In genomic region chr2:38685116-38685735, GRCh38 we compare ENCODE assay signal across 13 cellular contexts. TPM values are rescaled to one million over a fixed set of nuclear protein-coding genes. Genes with fewer than 3 reads are reported as not detected.
A peak's percentile ranks its signal among the peaks of the same experiment; 100 is the strongest.
DNase-seq lines count a peak whose midpoint lies in the region; ATAC-seq and TF ChIP-seq lines count a peak whose summit lies in the region.
"Had no signal": no experiment of that assay in that cellular context is flagged by ENCODE, and none has a peak within 500 bp of the region (broad histone marks: within the 10 kb centered on the region; RNA-seq: fewer than 3 reads in every experiment).

No MANE protein-coding gene starts in this region.

- H3K27me3 Mint-ChIP-seq in activated naive CD8-positive, alpha-beta T cell, result no peaks in the 10 kb centered on the region
- no peaks in the 10 kb centered on the region for H3K27me3 Mint-ChIP-seq in activated naive CD8-positive, alpha-beta T cell treated with anti-CD3 and anti-CD28 coated beads for 36 hours
- H3K27me3 Mint-ChIP-seq: naive thymus-derived CD4-positive, alpha-beta T cell had no signal

- H2AFZ ChIP-seq in hepatocyte, result no peak overlapping the region

- H3K9ac ChIP-seq in SK-N-MC (ENCODE audit: insufficient read length), result no peak overlapping the region

- H4K20me1 ChIP-seq in hepatocyte (ENCODE audit: insufficient read depth, poor library complexity, severe bottlenecking), result no peaks in the 10 kb centered on the region

- WGBS in hepatocyte (ENCODE audit: low lambda C conversion rate, missing lambda C conversion rate), result 88% methylated on average over 3 of the region's 3 CpGs

- H3K4me3 ChIP-seq in SK-N-MC (no peak overlapping the region), fibroblast of mammary gland (ENCODE audit: control insufficient read depth, low read depth, low read length) (no peak overlapping the region), tibial artery (no peak overlapping the region), hepatocyte (no peak overlapping the region)

- H3K9me2 ChIP-seq in hepatocyte (replicated peaks; ENCODE audit: insufficient read depth), result no peaks in the 10 kb centered on the region

- no peaks in the 10 kb centered on the region for H3K9me3 ChIP-seq in SK-N-MC (ENCODE audit: low read depth, low read length)
- H3K9me3 ChIP-seq in tibial artery, result no peaks in the 10 kb centered on the region
- no peaks in the 10 kb centered on the region for H3K9me3 ChIP-seq in hepatocyte (ENCODE audit: low read depth)

- H3K4me2 ChIP-seq in hepatocyte, result no peak overlapping the region

- H3K36me3 ChIP-seq in SK-N-MC (ENCODE audit: insufficient read depth, low read length) (no peaks in the 10 kb centered on the region), tibial artery (peaks cover 31 to 44% (median 33%) of the 10 kb centered on the region in 3 donors), hepatocyte (replicated peaks; ENCODE audit: insufficient read depth, low read depth) (no peaks in the 10 kb centered on the region)

- TF ChIP-seq CTCF in fibroblast of mammary gland (conservative IDR thresholded peaks at IDR 0.05; ENCODE audit: control insufficient read depth, insufficient read depth, low read depth, low read length), result no peak
- TF ChIP-seq CTCF in tibial artery (IDR thresholded peaks at IDR 0.05), result no peak
- TF ChIP-seq CTCF in hepatocyte (IDR thresholded peaks at IDR 0.05; ENCODE audit: poor library complexity), result no peak

- ATAC-seq in HG02763 (IDR thresholded peaks at IDR 0.05; ENCODE audit: unreplicated experiment), result no peak
- ATAC-seq: naive thymus-derived CD4-positive, alpha-beta T cell had no signal

- peaks cover 0 to 17% (median 4%) of the 10 kb centered on the region in 4 donors for H3K4me1 ChIP-seq in tibial artery
- peaks cover 5% of the 10 kb centered on the region for H3K4me1 ChIP-seq in hepatocyte (ENCODE audit: insufficient read depth)

- DNase-seq in activated naive CD8-positive, alpha-beta T cell treated with anti-CD3 and anti-CD28 coated beads for 36 hours, result no peak
- DNase-seq in SK-N-MC (ENCODE audit: low read depth, low spot score) (peak; percentile 77), fibroblast of mammary gland (ENCODE audit: low read depth) (peak; percentile 21), tibial artery (peak in 1 of 2 donors; percentile 57), hepatocyte (ENCODE audit: low spot score) (no peak), NCI-H1092 (lab: John Stamatoyannopoulos, UW) (no peak)
- DNase-seq: activated gamma-delta T cell; naive thymus-derived CD4-positive, alpha-beta T cell; NCI-H1105; NCI-H510A; SHP77 treated with DMSO at 0.1 percent for 48 hours had no signal

- no peak overlapping the region for H3K4me3 Mint-ChIP-seq in activated naive CD8-positive, alpha-beta T cell
- no peak overlapping the region for H3K4me3 Mint-ChIP-seq in activated naive CD8-positive, alpha-beta T cell treated with anti-CD3 and anti-CD28 coated beads for 36 hours
- H3K4me3 Mint-ChIP-seq: naive thymus-derived CD4-positive, alpha-beta T cell had no signal

- H3K27ac Mint-ChIP-seq in activated naive CD8-positive, alpha-beta T cell, result peak overlapping the region; percentile 6
- H3K27ac Mint-ChIP-seq in activated naive CD8-positive, alpha-beta T cell treated with anti-CD3 and anti-CD28 coated beads for 36 hours, result no peak overlapping the region

- no peaks in the 10 kb centered on the region for H3K9me3 Mint-ChIP-seq in activated naive CD8-positive, alpha-beta T cell (ENCODE audit: low read depth)
- no peaks in the 10 kb centered on the region for H3K9me3 Mint-ChIP-seq in activated naive CD8-positive, alpha-beta T cell treated with anti-CD3 and anti-CD28 coated beads for 36 hours
- H3K9me3 Mint-ChIP-seq: naive thymus-derived CD4-positive, alpha-beta T cell had no signal

- H3K27ac ChIP-seq in SK-N-MC (peak overlapping the region; percentile 88), tibial artery (peak overlapping the region; percentile 22 to 41), hepatocyte (no peak overlapping the region)

- H3K27me3 ChIP-seq in tibial artery (no peaks in the 10 kb centered on the region), hepatocyte (no peaks in the 10 kb centered on the region)

- H3K36me3 Mint-ChIP-seq in activated naive CD8-positive, alpha-beta T cell, result peaks cover 11% of the 10 kb centered on the region
- peaks cover 66% of the 10 kb centered on the region for H3K36me3 Mint-ChIP-seq in activated naive CD8-positive, alpha-beta T cell treated with anti-CD3 and anti-CD28 coated beads for 36 hours

- H3K4me1 Mint-ChIP-seq in activated naive CD8-positive, alpha-beta T cell (ENCODE audit: low read depth), result peaks cover 18% of the 10 kb centered on the region
- H3K4me1 Mint-ChIP-seq in activated naive CD8-positive, alpha-beta T cell treated with anti-CD3 and anti-CD28 coated beads for 36 hours, result peaks cover 23% of the 10 kb centered on the region

- H3K79me2 ChIP-seq in hepatocyte, result no peaks in the 10 kb centered on the region

- intact Hi-C loops in tibial artery (cut with DNase I; ENCODE audit: low total_unique reads), result no loop called here

RNA-seq across cellular contexts. Expression of gene GALM, which starts 19.3 kb away (rescaled TPM):
- 10 to 100 TPM; 42.0 to 42.2 TPM for total RNA-seq in activated naive CD8-positive, alpha-beta T cell treated with anti-CD3 and anti-CD28 coated beads for 36 hours
- total RNA-seq in hepatocyte, result 49.2 and 59.4 TPM in 2 replicates
- 48.3 and 52.6 TPM in 2 replicates for polyA plus RNA-seq in hepatocyte

Comparison
In these comparisons a context has a peak if more than half of its experiments do, and no peak if none do; other contexts are left out.
1. DNase-seq: peak in SK-N-MC (single experiment) and fibroblast of mammary gland (single experiment); none in activated naive CD8-positive, alpha-beta T cell treated with anti-CD3 and anti-CD28 coated beads for 36 hours (single experiment), hepatocyte (single experiment) and NCI-H1092 (single experiment).